3 cellular contexts compared by ENCODE assay signal in genomic region chr10:1773204-1773603, GRCh38. TPM values are rescaled to one million over a fixed set of nuclear protein-coding genes. Genes with fewer than 3 reads are reported as not detected.
"Had no signal": no experiment of that assay in that cellular context is flagged by ENCODE, and none has a peak within 500 bp of the region (broad histone marks: within the 10 kb centered on the region; RNA-seq: fewer than 3 reads in every experiment).

No MANE protein-coding gene starts in this region.

RNA-seq across cellular contexts. Expression of gene ADARB2, which starts 35.9 kb away (rescaled TPM):
- total RNA-seq: PC-9, RPMI7951, SJCRH30 had no signal
